19 cellular contexts compared by ENCODE assay signal in the genomic region with DNA sequence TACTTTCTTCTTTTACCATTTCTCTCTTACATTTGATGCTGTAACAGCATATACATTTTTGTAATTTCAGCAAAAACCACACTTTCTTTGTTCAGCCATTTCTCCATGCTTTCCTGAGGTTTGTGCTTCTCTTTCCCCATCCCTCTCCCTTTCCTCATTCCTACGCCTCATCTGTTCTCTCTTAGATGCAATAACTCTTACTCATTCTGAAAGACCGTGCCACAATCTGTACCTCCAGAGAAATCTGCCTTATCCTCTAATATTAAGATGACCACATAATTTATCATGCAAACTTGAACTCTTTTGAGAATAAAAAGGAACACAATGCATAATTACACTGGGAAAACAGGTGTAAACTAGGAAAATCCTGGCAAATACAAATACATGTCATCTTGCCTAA.
DNase-seq lines count a peak whose midpoint lies in the region; ATAC-seq and TF ChIP-seq lines count a peak whose summit lies in the region.
"Had no signal": no experiment of that assay in that cellular context is flagged by ENCODE, and none has a peak within 500 bp of the region (broad histone marks: within the 10 kb centered on the region; RNA-seq: fewer than 3 reads in every experiment).

No MANE protein-coding gene starts in this region.

- no peak overlapping the region for H3K27ac Mint-ChIP-seq in stimulated activated effector memory CD8-positive, alpha-beta T cell treated with anti-CD3 and anti-CD28 coated beads, Interleukin-12 subunit alpha, Interleukin-12 subunit beta, amount 100 ng/mL, for 72 hours
- H3K27ac Mint-ChIP-seq: B cell; CD4-positive, alpha-beta T cell; CD8-positive, alpha-beta T cell had no signal

- no peak for TF ChIP-seq CTCF in cardiac muscle cell (IDR thresholded peaks at IDR 0.05; ENCODE audit: low read depth, low read length)
- TF ChIP-seq CTCF in heart right ventricle (IDR thresholded peaks at IDR 0.05): no peak
- TF ChIP-seq CTCF in GM20000 (IDR thresholded peaks at IDR 0.05; ENCODE audit: extremely low read depth, missing control alignments): no peak

- H3K27me3 ChIP-seq in cardiac muscle cell (no peaks in the 10 kb centered on the region), heart right ventricle (no peaks in the 10 kb centered on the region)
- H3K27me3 ChIP-seq: BLaER1 treated with 17β-estradiol and CSF1 and Interleukin-3, amounts not matched to agents 10 nM and 100 nM had no signal

- no peak for ATAC-seq in heart right ventricle
- ATAC-seq in stimulated activated effector memory CD8-positive, alpha-beta T cell treated with anti-CD3 and anti-CD28 coated beads, Interleukin-12 subunit alpha, Interleukin-12 subunit beta, amount 100 ng/mL, for 72 hours: no peak
- ATAC-seq: A549; CD8-positive, alpha-beta T cell; GM12878 had no signal

- H3K9me3 ChIP-seq in cardiac muscle cell (ENCODE audit: low read depth) (no peaks in the 10 kb centered on the region), heart right ventricle (no peaks in the 10 kb centered on the region)
- H3K9me3 ChIP-seq: A549; BLaER1 treated with 17β-estradiol and CSF1 and Interleukin-3, amounts not matched to agents 10 nM and 100 nM; Caco-2 had no signal

- peaks cover 20% of the 10 kb centered on the region for H3K9me3 Mint-ChIP-seq in stimulated activated effector memory CD8-positive, alpha-beta T cell treated with anti-CD3 and anti-CD28 coated beads, Interleukin-12 subunit alpha, Interleukin-12 subunit beta, amount 100 ng/mL, for 72 hours

- 34 to 50% methylated on average over 2 of the region's 2 CpGs for WGBS in heart right ventricle, 2 donors

- H3K4me3 Mint-ChIP-seq in stimulated activated effector memory CD8-positive, alpha-beta T cell treated with anti-CD3 and anti-CD28 coated beads, Interleukin-12 subunit alpha, Interleukin-12 subunit beta, amount 100 ng/mL, for 72 hours: no peak overlapping the region
- H3K4me3 Mint-ChIP-seq: B cell; CD4-positive, alpha-beta T cell; CD8-positive, alpha-beta T cell had no signal

- H3K4me3 ChIP-seq in cardiac muscle cell (no peak overlapping the region), heart right ventricle (no peak overlapping the region)
- H3K4me3 ChIP-seq: A549; BLaER1 treated with 17β-estradiol and CSF1 and Interleukin-3, amounts not matched to agents 10 nM and 100 nM; GM12878 had no signal

- H3K36me3 Mint-ChIP-seq in stimulated activated effector memory CD8-positive, alpha-beta T cell treated with anti-CD3 and anti-CD28 coated beads, Interleukin-12 subunit alpha, Interleukin-12 subunit beta, amount 100 ng/mL, for 72 hours: no peaks in the 10 kb centered on the region
- H3K36me3 Mint-ChIP-seq: CD8-positive, alpha-beta T cell had no signal

- no peaks in the 10 kb centered on the region for H3K4me1 Mint-ChIP-seq in stimulated activated effector memory CD8-positive, alpha-beta T cell treated with anti-CD3 and anti-CD28 coated beads, Interleukin-12 subunit alpha, Interleukin-12 subunit beta, amount 100 ng/mL, for 72 hours
- H3K4me1 Mint-ChIP-seq: B cell had no signal

- H3K27ac ChIP-seq in cardiac muscle cell (peak overlapping the region; percentile 36), heart right ventricle (no peak overlapping the region)
- H3K27ac ChIP-seq: 22Rv1; A549; BLaER1 treated with 17β-estradiol and CSF1 and Interleukin-3, amounts not matched to agents 10 nM and 100 nM; C4-2B had no signal

- H3K4me1 ChIP-seq in cardiac muscle cell (ENCODE audit: low read depth) (peaks cover 9% of the 10 kb centered on the region), heart right ventricle (no peaks in the 10 kb centered on the region)
- H3K4me1 ChIP-seq: A549, Caco-2 had no signal

- intact Hi-C loops in heart right ventricle (cut with DNase I): no loop called here

- peak in 1 of 2 donors; percentile 1 for DNase-seq in cardiac muscle cell (ENCODE audit: low read depth in 1 of 2, low spot score in 1 of 2)
- DNase-seq in heart right ventricle: no peak
- peak; percentile 89 for DNase-seq in amniotic epithelial cell (ENCODE audit: low read depth)
- DNase-seq in myocyte (ENCODE audit: low read depth): peak; percentile 39
- no peak for DNase-seq in GM20000 (ENCODE audit: low spot score)
- no peak for DNase-seq in stimulated activated effector memory CD8-positive, alpha-beta T cell treated with anti-CD3 and anti-CD28 coated beads, Interleukin-12 subunit alpha, Interleukin-12 subunit beta, amount 100 ng/mL, for 72 hours (ENCODE audit: low spot score in 2 of 2)
- DNase-seq: AML-193; Caco-2; Calu3; CD4-positive, alpha-beta T cell; CD8-positive, alpha-beta T cell; DMS79 treated with DMSO at 0.1 percent for 48 hours; GDM1 had no signal

- H3K36me3 ChIP-seq in cardiac muscle cell: no peaks in the 10 kb centered on the region
- H3K36me3 ChIP-seq in heart right ventricle: no peaks in the 10 kb centered on the region
- H3K36me3 ChIP-seq: BLaER1 treated with 17β-estradiol and CSF1 and Interleukin-3, amounts not matched to agents 10 nM and 100 nM had no signal

Comparison
In these comparisons a context has a peak if more than half of its experiments do, and no peak if none do; other contexts are left out.
1. DNase-seq: peak in amniotic epithelial cell (single experiment) and myocyte (single experiment); none in heart right ventricle (0 of 2), GM20000 (single experiment) and stimulated activated effector memory CD8-positive, alpha-beta T cell treated with anti-CD3 and anti-CD28 coated beads, Interleukin-12 subunit alpha, Interleukin-12 subunit beta, amount 100 ng/mL, for 72 hours (0 of 2).